15 cellular contexts compared by ENCODE assay signal in genomic region chr22:48256776-48257689, GRCh38.
"Had no signal": no experiment of that assay in that cellular context is flagged by ENCODE, and none has a peak within 500 bp of the region (broad histone marks: within the 10 kb centered on the region; RNA-seq: fewer than 3 reads in every experiment).

No MANE protein-coding gene starts in this region.

- ATAC-seq: left colon; naive thymus-derived CD4-positive, alpha-beta T cell; pancreas; psoas muscle; sciatic nerve had no signal

- H3K9me3 ChIP-seq: colonic mucosa, pancreas, psoas muscle, stomach, thoracic aorta, transverse colon had no signal

- H3K27ac ChIP-seq: colonic mucosa, hepatocyte, pancreas, psoas muscle, stomach, thoracic aorta, transverse colon had no signal

- H3K36me3 Mint-ChIP-seq: naive thymus-derived CD4-positive, alpha-beta T cell had no signal

- H3K4me3 Mint-ChIP-seq: naive thymus-derived CD4-positive, alpha-beta T cell had no signal

- H3K4me3 ChIP-seq: colonic mucosa, hepatocyte, pancreas, psoas muscle, stomach, thoracic aorta, transverse colon had no signal

- H3K4me1 ChIP-seq: colonic mucosa, pancreas, psoas muscle had no signal

- DNase-seq: colonic mucosa; dermis blood vessel endothelial cell; effector CD4-positive, alpha-beta T cell; foreskin melanocyte; left colon; naive thymus-derived CD4-positive, alpha-beta T cell; pancreas; psoas muscle; stimulated activated naive CD4-positive, alpha-beta T cell; stomach; substantia nigra; transverse colon had no signal

- H3K27ac Mint-ChIP-seq: naive thymus-derived CD4-positive, alpha-beta T cell had no signal

- H3K27me3 ChIP-seq: colonic mucosa, pancreas had no signal

- H3K36me3 ChIP-seq: colonic mucosa, pancreas, stomach, thoracic aorta, transverse colon had no signal
